Comparison of ENCODE assay signal across 9 cellular contexts in the genomic region with DNA sequence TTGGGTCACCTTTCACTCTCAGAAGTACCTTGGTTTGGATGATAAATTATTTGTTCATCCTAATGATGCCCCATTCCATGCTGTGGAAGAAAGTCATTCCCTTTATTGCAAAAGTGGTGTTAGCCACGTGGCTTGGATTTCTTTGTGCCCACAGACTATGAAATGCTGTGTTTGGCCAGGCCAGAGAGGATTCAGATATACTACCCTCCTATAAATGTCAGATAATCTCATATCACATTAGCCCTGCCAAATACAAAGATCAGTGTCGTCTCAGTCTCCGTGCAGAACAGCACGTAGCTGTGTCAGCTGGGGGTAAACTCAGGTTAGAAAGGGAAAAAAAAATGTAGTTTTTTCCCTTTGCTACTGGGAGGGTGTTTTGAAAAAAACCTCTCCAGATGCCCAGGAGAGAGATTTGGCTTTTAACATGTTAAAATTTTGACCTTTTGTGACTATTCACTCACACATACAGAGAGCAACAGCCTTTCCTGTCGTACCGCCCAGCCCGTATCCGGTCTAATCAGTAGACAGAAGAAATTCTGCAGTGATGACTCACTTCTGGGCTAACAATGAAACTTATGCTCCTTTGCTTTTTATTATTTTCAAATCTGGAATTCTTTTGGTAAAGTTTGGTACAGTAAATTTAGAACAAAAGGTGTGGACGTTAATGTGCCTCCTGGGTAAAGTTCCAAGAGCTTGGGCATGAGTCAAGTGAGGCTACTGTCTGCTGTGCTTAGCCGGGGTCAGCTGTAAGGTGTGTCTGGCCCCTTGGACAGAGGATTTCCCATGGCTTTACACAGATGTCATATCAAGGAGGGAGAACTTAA. TPM values are rescaled to one million over a fixed set of nuclear protein-coding genes. Genes with fewer than 3 reads are reported as not detected.
DNase-seq lines count a peak whose midpoint lies in the region; ATAC-seq and TF ChIP-seq lines count a peak whose summit lies in the region.
"Had no signal": no experiment of that assay in that cellular context is flagged by ENCODE, and none has a peak within 500 bp of the region (broad histone marks: within the 10 kb centered on the region; RNA-seq: fewer than 3 reads in every experiment).

No MANE protein-coding gene starts in this region.

- H3K4me3 ChIP-seq in Caco-2 (ENCODE audit: low read depth, low read length) (no peak overlapping the region; the same call in 1 of the 2 replicates), esophagus squamous epithelium (peak overlapping the region in 1 of 4 donors; percentile 13), neuron (ENCODE audit: low read length) (peak overlapping the region; percentile 36)

- H3K27ac Mint-ChIP-seq in Caco-2 (ENCODE audit: unreplicated experiment): peak overlapping the region; percentile 73
- H3K27ac Mint-ChIP-seq: memory B cell had no signal

- H2AFZ ChIP-seq in neuron (ENCODE audit: low read depth, low read length): peak overlapping the region; percentile 89

- H3K9me3 Mint-ChIP-seq in Caco-2 (ENCODE audit: unreplicated experiment): no peaks in the 10 kb centered on the region
- H3K9me3 Mint-ChIP-seq: memory B cell had no signal

- TF ChIP-seq CTCF in Caco-2 (IDR thresholded peaks at IDR 0.05; ENCODE audit: insufficient read depth in 1 of 2, low read depth in 1 of 2, low read length in 1 of 2, severe bottlenecking in 1 of 2, unreplicated experiment in 1 of 2) (no peak), RWPE1 (conservative IDR thresholded peaks at IDR 0.05; ENCODE audit: low read depth) (no peak), esophagus squamous epithelium (IDR thresholded peaks at IDR 0.05) (no peak)

- no peak overlapping the region for H3K27ac ChIP-seq in RWPE1
- peak overlapping the region in 3 of 4 donors; percentile 12 to 40 (median 38) for H3K27ac ChIP-seq in esophagus squamous epithelium

- no peak for TF ChIP-seq POLR2A in esophagus squamous epithelium (IDR thresholded peaks at IDR 0.05)

- BruUV-seq in Caco-2 (replicated peaks; lab: Mats Ljungman, UMichigan): no TSS peak

- H3K27me3 Mint-ChIP-seq in Caco-2 (ENCODE audit: insufficient read depth, unreplicated experiment): no peaks in the 10 kb centered on the region

- no peaks in the 10 kb centered on the region for H3K36me3 Mint-ChIP-seq in Caco-2 (ENCODE audit: insufficient read depth, unreplicated experiment)
- H3K36me3 Mint-ChIP-seq: memory B cell had no signal

- CTCF ChIA-PET in Caco-2 (lab: Charles Lee): no interaction called here
- CTCF ChIA-PET in RWPE1 (lab: Yijun Ruan, JAX): no interaction called here

- POLR2A ChIA-PET in Caco-2 (lab: Charles Lee) (no interaction called here), RWPE1 (lab: Yijun Ruan, JAX; ENCODE audit: low non-redundant PET) (no interaction called here)

- ATAC-seq in HG02588 (IDR thresholded peaks at IDR 0.05; ENCODE audit: unreplicated experiment): peak; percentile 84

- no peaks in the 10 kb centered on the region for H3K9me3 ChIP-seq in Caco-2
- H3K9me3 ChIP-seq in esophagus squamous epithelium: no peaks in the 10 kb centered on the region
- H3K9me3 ChIP-seq in neuron (ENCODE audit: low read length): no peaks in the 10 kb centered on the region

- intact Hi-C loops in Caco-2 (cut with micrococcal nuclease; ENCODE audit: unreplicated experiment) (no loop called here), esophagus squamous epithelium (cut with DNase I) (no loop called here)

- H3K27me3 ChIP-seq in Caco-2 (replicated peaks; ENCODE audit: control insufficient read depth, insufficient read depth, low read length): no peaks in the 10 kb centered on the region
- no peaks in the 10 kb centered on the region for H3K27me3 ChIP-seq in esophagus squamous epithelium
- no peaks in the 10 kb centered on the region for H3K27me3 ChIP-seq in neuron (ENCODE audit: insufficient read depth, low read length)

- H3K4me1 Mint-ChIP-seq in Caco-2 (ENCODE audit: low read depth, unreplicated experiment): no peaks in the 10 kb centered on the region
- H3K4me1 Mint-ChIP-seq: memory B cell had no signal

- H3K4me1 ChIP-seq in Caco-2 (peaks cover 11% of the 10 kb centered on the region; the same call in 1 of the 2 replicates), esophagus squamous epithelium (peaks cover 0 to 25% (median 0%) of the 10 kb centered on the region in 3 donors), neuron (ENCODE audit: insufficient read depth, low read length) (peaks cover 10% of the 10 kb centered on the region)

- DNase-seq in Caco-2 (peak; percentile 42 to 48), RWPE1 (ENCODE audit: low spot score) (peak; percentile 86), esophagus squamous epithelium (lab: John Stamatoyannopoulos, UW) (no peak), NCI-H526 (lab: John Stamatoyannopoulos, UW) (no peak), NCI-H146 (lab: John Stamatoyannopoulos, UW) (no peak), NCI-H2227 treated with DMSO at 0.1 percent for 48 hours (lab: John Stamatoyannopoulos, UW) (no peak)

- peak overlapping the region; percentile 58 for H3K4me3 Mint-ChIP-seq in Caco-2 (ENCODE audit: unreplicated experiment)
- H3K4me3 Mint-ChIP-seq: memory B cell had no signal

- 15 to 17% methylated on average over 10 of the region's 10 CpGs for WGBS in esophagus squamous epithelium, 2 donors

- H3K36me3 ChIP-seq in Caco-2 (ENCODE audit: control insufficient read depth, insufficient read depth, low read length) (no peaks in the 10 kb centered on the region), esophagus squamous epithelium (no peaks in the 10 kb centered on the region), neuron (ENCODE audit: insufficient read depth, low read length) (no peaks in the 10 kb centered on the region)

RNA-seq across cellular contexts. Expression of a gene that starts 8.5 kb away (rescaled TPM):
- total RNA-seq in Caco-2 (2022) (0.42 and 0.73 TPM in 2 replicates), esophagus squamous epithelium (10 to 100 TPM in 2 of 4 donors, 1 to 10 TPM in 2; 4.0 to 22.9 (median 7.4) TPM)

Comparison
In these comparisons a context has a peak if more than half of its experiments do, and no peak if none do; other contexts are left out.
1. DNase-seq: peak in Caco-2 (2 of 2) and RWPE1 (single experiment); none in esophagus squamous epithelium (single experiment), NCI-H526 (0 of 2), NCI-H146 (single experiment) and NCI-H2227 treated with DMSO at 0.1 percent for 48 hours (single experiment).